1 cellular context compared by ENCODE assay signal in the genomic region with DNA sequence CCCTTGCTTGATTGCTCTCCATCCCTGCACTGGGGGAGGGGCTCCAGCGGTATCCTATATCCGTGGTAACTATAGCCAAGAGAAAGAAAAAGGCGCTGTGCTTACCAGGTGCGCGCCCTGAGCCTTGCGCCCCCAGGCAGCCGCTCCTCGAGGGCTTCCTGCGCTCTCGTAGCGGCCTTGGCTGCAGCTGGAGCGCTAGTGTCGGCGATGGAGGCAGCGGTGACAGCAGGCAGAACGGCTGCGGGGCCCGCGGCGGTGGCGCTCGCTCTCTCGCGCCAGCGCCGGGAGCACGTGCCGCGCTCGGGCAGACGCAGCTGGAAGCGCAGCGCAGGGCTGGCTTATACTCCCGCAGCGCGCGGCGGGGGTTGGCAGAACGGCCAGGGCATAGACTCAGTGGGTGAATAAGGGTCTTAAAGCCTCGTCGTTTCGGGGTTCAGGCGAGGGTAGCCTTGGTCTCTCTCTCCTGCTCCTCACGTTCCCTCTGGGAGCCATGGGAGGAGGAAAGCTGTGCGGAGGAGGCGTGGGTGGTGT.
TF ChIP-seq lines count a peak whose summit lies in the region.

Gene GRM5 (minus strand): TSS at position 312 of the 531 bp plus-strand sequence. CDS start 18,110 bp downstream, outside the sequence.

TF ChIP-seq in H1, 55 proteins besides CTCF, POLR2A, EP300 and RAD21 (continued from another document):
- TF ChIP-seq E2F6 (IDR thresholded peaks at IDR 0.05): peak; percentile 92
- TF ChIP-seq, protein P1, sequence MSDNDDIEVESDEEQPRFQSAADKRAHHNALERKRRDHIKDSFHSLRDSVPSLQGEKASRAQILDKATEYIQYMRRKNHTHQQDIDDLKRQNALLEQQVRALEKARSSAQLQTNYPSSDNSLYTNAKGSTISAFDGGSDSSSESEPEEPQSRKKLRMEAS (IDR thresholded peaks at IDR 0.05): peak; percentile 95
